1 cellular context compared by ENCODE assay signal in the genomic region with DNA sequence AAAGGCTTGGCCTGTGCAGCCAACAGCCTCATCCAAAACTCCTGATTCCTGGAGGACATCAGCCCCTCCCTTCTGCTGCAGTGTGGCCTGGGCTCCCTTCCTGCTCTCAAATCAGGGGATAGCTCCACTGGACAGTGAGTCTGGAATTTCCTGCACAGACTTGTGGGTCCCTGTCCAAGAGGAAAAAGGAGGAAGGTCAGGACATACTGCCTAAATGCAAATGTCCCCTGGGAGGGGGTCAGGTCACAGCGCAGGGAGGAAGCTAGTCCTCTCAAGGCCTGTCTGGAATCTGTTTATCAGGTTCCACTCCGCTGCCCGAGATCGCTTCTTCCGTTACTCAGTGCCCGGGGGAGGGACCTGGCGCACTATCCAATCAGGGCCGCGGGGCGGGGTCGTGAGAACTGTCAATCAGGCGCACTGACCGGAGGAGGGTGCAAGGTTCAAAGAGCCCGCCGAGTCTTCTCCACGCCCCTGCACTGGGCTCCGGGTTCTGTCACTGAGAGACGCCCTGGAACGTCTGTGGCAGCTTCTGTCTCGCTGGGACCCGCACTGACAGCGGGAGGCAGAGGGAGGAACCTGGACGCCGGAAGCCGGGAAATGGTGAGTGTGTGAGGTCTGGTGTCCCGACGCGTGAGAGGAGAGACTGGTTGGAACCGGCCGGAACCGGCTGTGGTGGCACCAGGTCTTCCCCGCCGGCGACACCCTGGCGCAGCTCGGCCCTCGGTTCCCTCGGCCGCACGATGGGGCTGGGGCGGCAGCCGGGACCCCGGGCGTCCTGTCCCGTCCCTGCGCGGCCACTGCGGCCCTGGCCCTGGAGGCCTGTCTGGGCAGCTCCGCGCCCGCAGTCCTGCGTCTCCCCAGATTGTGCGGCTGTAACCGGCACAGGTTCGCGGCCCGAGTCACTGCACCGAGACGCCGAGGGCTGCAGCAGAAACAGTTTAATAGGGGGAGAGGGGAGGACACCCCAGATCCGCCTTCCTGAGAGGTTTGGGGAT.
TF ChIP-seq lines count a peak whose summit lies in the region.

A gene (plus strand): TSS at position 404 of the 995 bp plus-strand sequence. CDS start 194 bp downstream, at position 598.

TF ChIP-seq in HEK293, 187 proteins besides CTCF, POLR2A, EP300 and RAD21 (continued from another document and continues in another):
- TF ChIP-seq, protein P1, sequence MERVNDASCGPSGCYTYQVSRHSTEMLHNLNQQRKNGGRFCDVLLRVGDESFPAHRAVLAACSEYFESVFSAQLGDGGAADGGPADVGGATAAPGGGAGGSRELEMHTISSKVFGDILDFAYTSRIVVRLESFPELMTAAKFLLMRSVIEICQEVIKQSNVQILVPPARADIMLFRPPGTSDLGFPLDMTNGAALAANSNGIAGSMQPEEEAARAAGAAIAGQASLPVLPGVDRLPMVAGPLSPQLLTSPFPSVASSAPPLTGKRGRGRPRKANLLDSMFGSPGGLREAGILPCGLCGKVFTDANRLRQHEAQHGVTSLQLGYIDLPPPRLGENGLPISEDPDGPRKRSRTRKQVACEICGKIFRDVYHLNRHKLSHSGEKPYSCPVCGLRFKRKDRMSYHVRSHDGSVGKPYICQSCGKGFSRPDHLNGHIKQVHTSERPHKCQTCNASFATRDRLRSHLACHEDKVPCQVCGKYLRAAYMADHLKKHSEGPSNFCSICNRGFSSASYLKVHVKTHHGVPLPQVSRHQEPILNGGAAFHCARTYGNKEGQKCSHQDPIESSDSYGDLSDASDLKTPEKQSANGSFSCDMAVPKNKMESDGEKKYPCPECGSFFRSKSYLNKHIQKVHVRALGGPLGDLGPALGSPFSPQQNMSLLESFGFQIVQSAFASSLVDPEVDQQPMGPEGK (tag by site-specific recombination; IDR thresholded peaks at IDR 0.05), result peak; percentile 27; the same call in 1 of the 2 replicates
- TF ChIP-seq KLF1 (tag by site-specific recombination; IDR thresholded peaks at IDR 0.05), result peak; percentile 29; the same call in 1 of the 2 replicates
- no peak for TF ChIP-seq ZSCAN23 (tag by site-specific recombination; IDR thresholded peaks at IDR 0.05)
- no peak for TF ChIP-seq ZNF701 (tag by site-specific recombination; IDR thresholded peaks at IDR 0.05)
- no peak for TF ChIP-seq ZNF621 (tag by site-specific recombination; IDR thresholded peaks at IDR 0.05)
- no peak for TF ChIP-seq HOXD13 (CRISPR knock-in tag; IDR thresholded peaks at IDR 0.05; ENCODE audit: borderline replicate concordance)
- TF ChIP-seq ZNF175 (tag by site-specific recombination; IDR thresholded peaks at IDR 0.05), result no peak
- 0 out of 2 replicates have a peak, but pooled peaks have one; percentile 18 for TF ChIP-seq YY1 (tag by site-specific recombination; IDR thresholded peaks at IDR 0.05)
- TF ChIP-seq, protein P2, sequence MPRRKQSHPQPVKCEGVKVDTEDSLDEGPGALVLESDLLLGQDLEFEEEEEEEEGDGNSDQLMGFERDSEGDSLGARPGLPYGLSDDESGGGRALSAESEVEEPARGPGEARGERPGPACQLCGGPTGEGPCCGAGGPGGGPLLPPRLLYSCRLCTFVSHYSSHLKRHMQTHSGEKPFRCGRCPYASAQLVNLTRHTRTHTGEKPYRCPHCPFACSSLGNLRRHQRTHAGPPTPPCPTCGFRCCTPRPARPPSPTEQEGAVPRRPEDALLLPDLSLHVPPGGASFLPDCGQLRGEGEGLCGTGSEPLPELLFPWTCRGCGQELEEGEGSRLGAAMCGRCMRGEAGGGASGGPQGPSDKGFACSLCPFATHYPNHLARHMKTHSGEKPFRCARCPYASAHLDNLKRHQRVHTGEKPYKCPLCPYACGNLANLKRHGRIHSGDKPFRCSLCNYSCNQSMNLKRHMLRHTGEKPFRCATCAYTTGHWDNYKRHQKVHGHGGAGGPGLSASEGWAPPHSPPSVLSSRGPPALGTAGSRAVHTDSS (tag by site-specific recombination; IDR thresholded peaks at IDR 0.05), result no peak
- TF ChIP-seq HOXA7 (CRISPR knock-in tag; IDR thresholded peaks at IDR 0.05; ENCODE audit: borderline replicate concordance), result no peak
- no peak for TF ChIP-seq PRDM1 (tag by site-specific recombination; IDR thresholded peaks at IDR 0.05)
- TF ChIP-seq ZNF629 (tag by site-specific recombination; IDR thresholded peaks at IDR 0.05), result no peak
- no peak for TF ChIP-seq ZFHX2 (tag by site-specific recombination; conservative IDR thresholded peaks at IDR 0.05)
- TF ChIP-seq ZNF311 (tag by site-specific recombination; IDR thresholded peaks at IDR 0.05; ENCODE audit: borderline replicate concordance), result no peak
- peak; percentile 99 for TF ChIP-seq TCF7L2 (IDR thresholded peaks at IDR 0.05; ENCODE audit: borderline replicate concordance, low read depth, low read length)
- peak; percentile 77 for TF ChIP-seq ZBTB8A (tag by site-specific recombination; IDR thresholded peaks at IDR 0.05)
- TF ChIP-seq ZNF624 (tag by site-specific recombination; IDR thresholded peaks at IDR 0.05), result no peak
- TF ChIP-seq SCRT2 (tag by site-specific recombination; IDR thresholded peaks at IDR 0.05), result no peak
- TF ChIP-seq ZNF792 (tag by site-specific recombination; IDR thresholded peaks at IDR 0.05), result no peak
- no peak for TF ChIP-seq YY2 (tag by site-specific recombination; IDR thresholded peaks at IDR 0.05)
- TF ChIP-seq ZNF211 (tag by site-specific recombination; IDR thresholded peaks at IDR 0.05; ENCODE audit: low read depth), result no peak
- no peak for TF ChIP-seq MEIS1 (CRISPR knock-in tag; IDR thresholded peaks at IDR 0.05; ENCODE audit: borderline replicate concordance)
- TF ChIP-seq, protein P3, sequence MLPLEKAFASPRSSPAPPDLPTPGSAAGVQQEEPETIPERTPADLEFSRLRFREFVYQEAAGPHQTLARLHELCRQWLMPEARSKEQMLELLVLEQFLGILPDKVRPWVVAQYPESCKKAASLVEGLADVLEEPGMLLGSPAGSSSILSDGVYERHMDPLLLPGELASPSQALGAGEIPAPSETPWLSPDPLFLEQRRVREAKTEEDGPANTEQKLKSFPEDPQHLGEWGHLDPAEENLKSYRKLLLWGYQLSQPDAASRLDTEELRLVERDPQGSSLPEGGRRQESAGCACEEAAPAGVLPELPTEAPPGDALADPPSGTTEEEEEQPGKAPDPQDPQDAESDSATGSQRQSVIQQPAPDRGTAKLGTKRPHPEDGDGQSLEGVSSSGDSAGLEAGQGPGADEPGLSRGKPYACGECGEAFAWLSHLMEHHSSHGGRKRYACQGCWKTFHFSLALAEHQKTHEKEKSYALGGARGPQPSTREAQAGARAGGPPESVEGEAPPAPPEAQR (tag by site-specific recombination; IDR thresholded peaks at IDR 0.05), result no peak
- 0 out of 2 replicates have a peak, but pooled peaks have one; percentile 34 for TF ChIP-seq ZNF610 (tag by site-specific recombination; IDR thresholded peaks at IDR 0.05; ENCODE audit: borderline replicate concordance)
- TF ChIP-seq, protein P4, sequence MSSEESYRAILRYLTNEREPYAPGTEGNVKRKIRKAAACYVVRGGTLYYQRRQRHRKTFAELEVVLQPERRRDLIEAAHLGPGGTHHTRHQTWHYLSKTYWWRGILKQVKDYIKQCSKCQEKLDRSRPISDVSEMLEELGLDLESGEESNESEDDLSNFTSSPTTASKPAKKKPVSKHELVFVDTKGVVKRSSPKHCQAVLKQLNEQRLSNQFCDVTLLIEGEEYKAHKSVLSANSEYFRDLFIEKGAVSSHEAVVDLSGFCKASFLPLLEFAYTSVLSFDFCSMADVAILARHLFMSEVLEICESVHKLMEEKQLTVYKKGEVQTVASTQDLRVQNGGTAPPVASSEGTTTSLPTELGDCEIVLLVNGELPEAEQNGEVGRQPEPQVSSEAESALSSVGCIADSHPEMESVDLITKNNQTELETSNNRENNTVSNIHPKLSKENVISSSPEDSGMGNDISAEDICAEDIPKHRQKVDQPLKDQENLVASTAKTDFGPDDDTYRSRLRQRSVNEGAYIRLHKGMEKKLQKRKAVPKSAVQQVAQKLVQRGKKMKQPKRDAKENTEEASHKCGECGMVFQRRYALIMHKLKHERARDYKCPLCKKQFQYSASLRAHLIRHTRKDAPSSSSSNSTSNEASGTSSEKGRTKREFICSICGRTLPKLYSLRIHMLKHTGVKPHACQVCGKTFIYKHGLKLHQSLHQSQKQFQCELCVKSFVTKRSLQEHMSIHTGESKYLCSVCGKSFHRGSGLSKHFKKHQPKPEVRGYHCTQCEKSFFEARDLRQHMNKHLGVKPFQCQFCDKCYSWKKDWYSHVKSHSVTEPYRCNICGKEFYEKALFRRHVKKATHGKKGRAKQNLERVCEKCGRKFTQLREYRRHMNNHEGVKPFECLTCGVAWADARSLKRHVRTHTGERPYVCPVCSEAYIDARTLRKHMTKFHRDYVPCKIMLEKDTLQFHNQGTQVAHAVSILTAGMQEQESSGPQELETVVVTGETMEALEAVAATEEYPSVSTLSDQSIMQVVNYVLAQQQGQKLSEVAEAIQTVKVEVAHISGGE (tag by site-specific recombination; conservative IDR thresholded peaks at IDR 0.05; ENCODE audit: low read depth), result peak; percentile 90
- no peak for TF ChIP-seq ZNF529 (tag by site-specific recombination; IDR thresholded peaks at IDR 0.05; ENCODE audit: insufficient replicate concordance)
- TF ChIP-seq ZNF302 (tag by site-specific recombination; IDR thresholded peaks at IDR 0.05; ENCODE audit: low read depth), result no peak
- TF ChIP-seq FEZF1 (tag by site-specific recombination; IDR thresholded peaks at IDR 0.05), result no peak
- no peak for TF ChIP-seq ZNF174 (tag by site-specific recombination; IDR thresholded peaks at IDR 0.05)
- TF ChIP-seq ZNF623 (tag by site-specific recombination; IDR thresholded peaks at IDR 0.05), result no peak
- TF ChIP-seq IKZF3 (tag by site-specific recombination; IDR thresholded peaks at IDR 0.05), result peak; percentile 24; the same call in 1 of the 2 replicates
- TF ChIP-seq ZNF777 (tag by site-specific recombination; IDR thresholded peaks at IDR 0.05; ENCODE audit: borderline replicate concordance), result no peak
- no peak for TF ChIP-seq ZNF169 (tag by site-specific recombination; IDR thresholded peaks at IDR 0.05)
- TF ChIP-seq, protein P5, sequence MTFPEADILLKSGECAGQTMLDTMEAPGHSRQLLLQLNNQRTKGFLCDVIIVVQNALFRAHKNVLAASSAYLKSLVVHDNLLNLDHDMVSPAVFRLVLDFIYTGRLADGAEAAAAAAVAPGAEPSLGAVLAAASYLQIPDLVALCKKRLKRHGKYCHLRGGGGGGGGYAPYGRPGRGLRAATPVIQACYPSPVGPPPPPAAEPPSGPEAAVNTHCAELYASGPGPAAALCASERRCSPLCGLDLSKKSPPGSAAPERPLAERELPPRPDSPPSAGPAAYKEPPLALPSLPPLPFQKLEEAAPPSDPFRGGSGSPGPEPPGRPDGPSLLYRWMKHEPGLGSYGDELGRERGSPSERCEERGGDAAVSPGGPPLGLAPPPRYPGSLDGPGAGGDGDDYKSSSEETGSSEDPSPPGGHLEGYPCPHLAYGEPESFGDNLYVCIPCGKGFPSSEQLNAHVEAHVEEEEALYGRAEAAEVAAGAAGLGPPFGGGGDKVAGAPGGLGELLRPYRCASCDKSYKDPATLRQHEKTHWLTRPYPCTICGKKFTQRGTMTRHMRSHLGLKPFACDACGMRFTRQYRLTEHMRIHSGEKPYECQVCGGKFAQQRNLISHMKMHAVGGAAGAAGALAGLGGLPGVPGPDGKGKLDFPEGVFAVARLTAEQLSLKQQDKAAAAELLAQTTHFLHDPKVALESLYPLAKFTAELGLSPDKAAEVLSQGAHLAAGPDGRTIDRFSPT (tag by site-specific recombination; IDR thresholded peaks at IDR 0.05), result no peak; the same call in 1 of the 2 replicates
- TF ChIP-seq ZNF146 (tag by site-specific recombination; IDR thresholded peaks at IDR 0.05), result no peak
- TF ChIP-seq, protein P6, sequence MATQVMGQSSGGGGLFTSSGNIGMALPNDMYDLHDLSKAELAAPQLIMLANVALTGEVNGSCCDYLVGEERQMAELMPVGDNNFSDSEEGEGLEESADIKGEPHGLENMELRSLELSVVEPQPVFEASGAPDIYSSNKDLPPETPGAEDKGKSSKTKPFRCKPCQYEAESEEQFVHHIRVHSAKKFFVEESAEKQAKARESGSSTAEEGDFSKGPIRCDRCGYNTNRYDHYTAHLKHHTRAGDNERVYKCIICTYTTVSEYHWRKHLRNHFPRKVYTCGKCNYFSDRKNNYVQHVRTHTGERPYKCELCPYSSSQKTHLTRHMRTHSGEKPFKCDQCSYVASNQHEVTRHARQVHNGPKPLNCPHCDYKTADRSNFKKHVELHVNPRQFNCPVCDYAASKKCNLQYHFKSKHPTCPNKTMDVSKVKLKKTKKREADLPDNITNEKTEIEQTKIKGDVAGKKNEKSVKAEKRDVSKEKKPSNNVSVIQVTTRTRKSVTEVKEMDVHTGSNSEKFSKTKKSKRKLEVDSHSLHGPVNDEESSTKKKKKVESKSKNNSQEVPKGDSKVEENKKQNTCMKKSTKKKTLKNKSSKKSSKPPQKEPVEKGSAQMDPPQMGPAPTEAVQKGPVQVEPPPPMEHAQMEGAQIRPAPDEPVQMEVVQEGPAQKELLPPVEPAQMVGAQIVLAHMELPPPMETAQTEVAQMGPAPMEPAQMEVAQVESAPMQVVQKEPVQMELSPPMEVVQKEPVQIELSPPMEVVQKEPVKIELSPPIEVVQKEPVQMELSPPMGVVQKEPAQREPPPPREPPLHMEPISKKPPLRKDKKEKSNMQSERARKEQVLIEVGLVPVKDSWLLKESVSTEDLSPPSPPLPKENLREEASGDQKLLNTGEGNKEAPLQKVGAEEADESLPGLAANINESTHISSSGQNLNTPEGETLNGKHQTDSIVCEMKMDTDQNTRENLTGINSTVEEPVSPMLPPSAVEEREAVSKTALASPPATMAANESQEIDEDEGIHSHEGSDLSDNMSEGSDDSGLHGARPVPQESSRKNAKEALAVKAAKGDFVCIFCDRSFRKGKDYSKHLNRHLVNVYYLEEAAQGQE (tag by site-specific recombination; IDR thresholded peaks at IDR 0.05), result peak; percentile 4; the same call in 1 of the 2 replicates
- no peak for TF ChIP-seq TRIM28 (IDR thresholded peaks at IDR 0.05; ENCODE audit: borderline replicate concordance, low read length)
- TF ChIP-seq, protein P7, sequence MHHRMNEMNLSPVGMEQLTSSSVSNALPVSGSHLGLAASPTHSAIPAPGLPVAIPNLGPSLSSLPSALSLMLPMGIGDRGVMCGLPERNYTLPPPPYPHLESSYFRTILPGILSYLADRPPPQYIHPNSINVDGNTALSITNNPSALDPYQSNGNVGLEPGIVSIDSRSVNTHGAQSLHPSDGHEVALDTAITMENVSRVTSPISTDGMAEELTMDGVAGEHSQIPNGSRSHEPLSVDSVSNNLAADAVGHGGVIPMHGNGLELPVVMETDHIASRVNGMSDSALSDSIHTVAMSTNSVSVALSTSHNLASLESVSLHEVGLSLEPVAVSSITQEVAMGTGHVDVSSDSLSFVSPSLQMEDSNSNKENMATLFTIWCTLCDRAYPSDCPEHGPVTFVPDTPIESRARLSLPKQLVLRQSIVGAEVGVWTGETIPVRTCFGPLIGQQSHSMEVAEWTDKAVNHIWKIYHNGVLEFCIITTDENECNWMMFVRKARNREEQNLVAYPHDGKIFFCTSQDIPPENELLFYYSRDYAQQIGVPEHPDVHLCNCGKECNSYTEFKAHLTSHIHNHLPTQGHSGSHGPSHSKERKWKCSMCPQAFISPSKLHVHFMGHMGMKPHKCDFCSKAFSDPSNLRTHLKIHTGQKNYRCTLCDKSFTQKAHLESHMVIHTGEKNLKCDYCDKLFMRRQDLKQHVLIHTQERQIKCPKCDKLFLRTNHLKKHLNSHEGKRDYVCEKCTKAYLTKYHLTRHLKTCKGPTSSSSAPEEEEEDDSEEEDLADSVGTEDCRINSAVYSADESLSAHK (tag by site-specific recombination; IDR thresholded peaks at IDR 0.05), result no peak
- TF ChIP-seq ZFP41 (tag by site-specific recombination; IDR thresholded peaks at IDR 0.05; ENCODE audit: borderline replicate concordance), result no peak
